ENCODE assay signal across 1 cellular context in the genomic region with DNA sequence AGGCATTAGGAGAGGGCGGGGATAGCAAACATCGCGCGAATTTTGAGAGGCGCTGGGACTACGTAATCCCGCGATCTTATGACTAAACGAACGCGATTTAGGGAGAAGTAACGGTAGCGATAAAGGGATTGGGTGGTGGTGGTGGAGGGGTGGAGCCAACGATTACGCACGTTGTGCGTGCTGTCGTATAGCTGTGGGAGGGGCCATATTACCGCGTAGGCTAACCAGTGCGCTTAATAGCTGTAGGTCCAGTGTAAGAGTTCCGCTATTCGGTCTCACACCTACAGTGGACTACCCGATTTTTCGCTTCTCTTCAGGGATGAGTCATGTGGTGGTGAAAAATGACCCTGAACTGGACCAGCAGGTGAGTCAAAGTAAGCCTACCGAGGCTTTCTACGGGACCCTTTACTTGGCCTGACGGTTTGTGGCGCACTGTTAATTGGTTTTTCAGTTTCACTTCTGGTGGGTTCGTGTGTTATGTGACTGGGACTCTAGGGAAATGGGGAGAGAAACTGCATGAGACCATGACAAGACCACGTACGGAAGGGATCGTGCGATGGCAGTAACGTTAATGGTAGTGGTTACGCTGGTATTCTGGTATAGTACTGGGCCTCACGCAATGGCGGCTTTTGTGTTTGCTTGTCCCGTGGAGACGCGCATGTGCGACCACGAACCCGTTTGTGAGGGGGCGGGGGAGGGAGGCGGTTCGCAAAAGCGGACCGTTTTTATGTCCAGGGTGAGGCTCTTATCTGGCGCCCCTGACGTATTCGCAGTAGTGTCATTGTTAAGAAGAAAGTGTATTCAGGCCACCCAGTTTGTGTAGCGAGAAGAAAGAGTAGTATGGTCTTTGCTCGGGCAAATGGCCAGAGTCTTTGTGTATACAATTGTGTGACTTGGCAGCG.
TF ChIP-seq lines count a peak whose summit lies in the region.

A gene (plus strand): TSS at position 251 of the 902 bp plus-strand sequence. CDS start 69 bp downstream, at position 320.

TF ChIP-seq in HepG2, 621 proteins besides CTCF, POLR2A, EP300 and RAD21:
- TF ChIP-seq, protein P1, sequence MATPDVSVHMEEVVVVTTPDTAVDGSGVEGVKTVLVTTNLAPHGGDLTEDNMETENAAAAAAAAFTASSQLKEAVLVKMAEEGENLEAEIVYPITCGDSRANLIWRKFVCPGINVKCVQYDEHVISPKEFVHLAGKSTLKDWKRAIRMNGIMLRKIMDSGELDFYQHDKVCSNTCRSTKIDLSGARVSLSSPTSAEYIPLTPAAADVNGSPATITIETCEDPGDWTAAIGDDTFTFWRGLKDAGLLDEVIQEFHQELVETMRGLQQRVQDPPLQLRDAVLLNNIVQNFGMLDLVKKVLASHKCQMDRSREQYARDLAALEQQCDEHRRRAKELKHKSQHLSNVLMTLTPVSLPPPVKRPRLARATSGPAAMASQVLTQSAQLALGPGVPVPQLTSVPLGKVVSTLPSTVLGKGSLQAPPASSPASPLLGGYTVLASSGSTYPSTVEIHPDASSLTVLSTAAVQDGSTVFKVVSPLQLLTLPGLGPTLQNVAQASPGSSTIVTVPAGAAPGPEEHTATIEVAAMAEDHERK (CRISPR knock-in tag; IDR thresholded peaks at IDR 0.05; ENCODE audit: low read depth), result peak; percentile 71; the same call in 1 of the 2 replicates
- peak; percentile 61 for TF ChIP-seq TAF1 (CRISPR knock-in tag; IDR thresholded peaks at IDR 0.05)
- no peak for TF ChIP-seq ZNF709 (CRISPR knock-in tag; IDR thresholded peaks at IDR 0.05)
- TF ChIP-seq, protein P2, sequence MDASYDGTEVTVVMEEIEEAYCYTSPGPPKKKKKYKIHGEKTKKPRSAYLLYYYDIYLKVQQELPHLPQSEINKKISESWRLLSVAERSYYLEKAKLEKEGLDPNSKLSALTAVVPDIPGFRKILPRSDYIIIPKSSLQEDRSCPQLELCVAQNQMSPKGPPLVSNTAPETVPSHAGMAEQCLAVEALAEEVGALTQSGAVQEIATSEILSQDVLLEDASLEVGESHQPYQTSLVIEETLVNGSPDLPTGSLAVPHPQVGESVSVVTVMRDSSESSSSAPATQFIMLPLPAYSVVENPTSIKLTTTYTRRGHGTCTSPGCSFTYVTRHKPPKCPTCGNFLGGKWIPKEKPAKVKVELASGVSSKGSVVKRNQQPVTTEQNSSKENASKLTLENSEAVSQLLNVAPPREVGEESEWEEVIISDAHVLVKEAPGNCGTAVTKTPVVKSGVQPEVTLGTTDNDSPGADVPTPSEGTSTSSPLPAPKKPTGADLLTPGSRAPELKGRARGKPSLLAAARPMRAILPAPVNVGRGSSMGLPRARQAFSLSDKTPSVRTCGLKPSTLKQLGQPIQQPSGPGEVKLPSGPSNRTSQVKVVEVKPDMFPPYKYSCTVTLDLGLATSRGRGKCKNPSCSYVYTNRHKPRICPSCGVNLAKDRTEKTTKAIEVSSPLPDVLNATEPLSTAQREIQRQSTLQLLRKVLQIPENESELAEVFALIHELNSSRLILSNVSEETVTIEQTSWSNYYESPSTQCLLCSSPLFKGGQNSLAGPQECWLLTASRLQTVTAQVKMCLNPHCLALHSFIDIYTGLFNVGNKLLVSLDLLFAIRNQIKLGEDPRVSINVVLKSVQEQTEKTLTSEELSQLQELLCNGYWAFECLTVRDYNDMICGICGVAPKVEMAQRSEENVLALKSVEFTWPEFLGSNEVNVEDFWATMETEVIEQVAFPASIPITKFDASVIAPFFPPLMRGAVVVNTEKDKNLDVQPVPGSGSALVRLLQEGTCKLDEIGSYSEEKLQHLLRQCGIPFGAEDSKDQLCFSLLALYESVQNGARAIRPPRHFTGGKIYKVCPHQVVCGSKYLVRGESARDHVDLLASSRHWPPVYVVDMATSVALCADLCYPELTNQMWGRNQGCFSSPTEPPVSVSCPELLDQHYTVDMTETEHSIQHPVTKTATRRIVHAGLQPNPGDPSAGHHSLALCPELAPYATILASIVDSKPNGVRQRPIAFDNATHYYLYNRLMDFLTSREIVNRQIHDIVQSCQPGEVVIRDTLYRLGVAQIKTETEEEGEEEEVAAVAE (CRISPR knock-in tag; IDR thresholded peaks at IDR 0.05; ENCODE audit: borderline replicate concordance), result 0 out of 2 replicates have a peak, but pooled peaks have one; percentile 20
- TF ChIP-seq ZMYM2 (CRISPR knock-in tag; IDR thresholded peaks at IDR 0.05), result no peak
- TF ChIP-seq NFYC (CRISPR knock-in tag; IDR thresholded peaks at IDR 0.05), result peak; percentile 46; the same call in 1 of the 2 replicates
- TF ChIP-seq, protein P3, sequence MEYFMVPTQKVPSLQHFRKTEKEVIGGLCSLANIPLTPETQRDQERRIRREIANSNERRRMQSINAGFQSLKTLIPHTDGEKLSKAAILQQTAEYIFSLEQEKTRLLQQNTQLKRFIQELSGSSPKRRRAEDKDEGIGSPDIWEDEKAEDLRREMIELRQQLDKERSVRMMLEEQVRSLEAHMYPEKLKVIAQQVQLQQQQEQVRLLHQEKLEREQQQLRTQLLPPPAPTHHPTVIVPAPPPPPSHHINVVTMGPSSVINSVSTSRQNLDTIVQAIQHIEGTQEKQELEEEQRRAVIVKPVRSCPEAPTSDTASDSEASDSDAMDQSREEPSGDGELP (IDR thresholded peaks at IDR 0.05; ENCODE audit: borderline replicate concordance, low read depth), result no peak
- peak; percentile 36 for TF ChIP-seq HNRNPLL (IDR thresholded peaks at IDR 0.05; ENCODE audit: low read depth, low read length, poor library complexity, severe bottlenecking)
- 0 out of 2 replicates have a peak, but pooled peaks have one; percentile 22 for TF ChIP-seq MIER3 (CRISPR knock-in tag; IDR thresholded peaks at IDR 0.05; ENCODE audit: borderline replicate concordance)
- no peak for TF ChIP-seq ZC3H4 (CRISPR knock-in tag; IDR thresholded peaks at IDR 0.05; ENCODE audit: borderline replicate concordance)
- TF ChIP-seq KDM2A (CRISPR knock-in tag; IDR thresholded peaks at IDR 0.05; ENCODE audit: borderline replicate concordance, low read depth), result peak; percentile 13; the same call in 1 of the 2 replicates
- TF ChIP-seq ZNF766 (CRISPR knock-in tag; IDR thresholded peaks at IDR 0.05; ENCODE audit: borderline replicate concordance), result no peak
- TF ChIP-seq KLF11 (CRISPR knock-in tag; IDR thresholded peaks at IDR 0.05), result no peak
- TF ChIP-seq ZNF331 (CRISPR knock-in tag; IDR thresholded peaks at IDR 0.05), result 0 out of 2 replicates have a peak, but pooled peaks have one; percentile 5
- TF ChIP-seq, protein P4, sequence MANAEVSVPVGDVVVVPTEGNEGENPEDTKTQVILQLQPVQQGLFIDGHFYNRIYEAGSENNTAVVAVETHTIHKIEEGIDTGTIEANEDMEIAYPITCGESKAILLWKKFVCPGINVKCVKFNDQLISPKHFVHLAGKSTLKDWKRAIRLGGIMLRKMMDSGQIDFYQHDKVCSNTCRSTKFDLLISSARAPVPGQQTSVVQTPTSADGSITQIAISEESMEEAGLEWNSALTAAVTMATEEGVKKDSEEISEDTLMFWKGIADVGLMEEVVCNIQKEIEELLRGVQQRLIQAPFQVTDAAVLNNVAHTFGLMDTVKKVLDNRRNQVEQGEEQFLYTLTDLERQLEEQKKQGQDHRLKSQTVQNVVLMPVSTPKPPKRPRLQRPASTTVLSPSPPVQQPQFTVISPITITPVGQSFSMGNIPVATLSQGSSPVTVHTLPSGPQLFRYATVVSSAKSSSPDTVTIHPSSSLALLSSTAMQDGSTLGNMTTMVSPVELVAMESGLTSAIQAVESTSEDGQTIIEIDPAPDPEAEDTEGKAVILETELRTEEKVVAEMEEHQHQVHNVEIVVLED (CRISPR knock-in tag; IDR thresholded peaks at IDR 0.05; ENCODE audit: borderline replicate concordance), result peak; percentile 92
- TF ChIP-seq KMT2B (CRISPR knock-in tag; IDR thresholded peaks at IDR 0.05), result 0 out of 2 replicates have a peak, but pooled peaks have one; percentile 16
- no peak for TF ChIP-seq SP1 (IDR thresholded peaks at IDR 0.05)
- TF ChIP-seq SP1 (CRISPR knock-in tag; IDR thresholded peaks at IDR 0.05), result peak; percentile 54
- no peak for TF ChIP-seq ZNF24 (IDR thresholded peaks at IDR 0.05)
- TF ChIP-seq, protein P5, sequence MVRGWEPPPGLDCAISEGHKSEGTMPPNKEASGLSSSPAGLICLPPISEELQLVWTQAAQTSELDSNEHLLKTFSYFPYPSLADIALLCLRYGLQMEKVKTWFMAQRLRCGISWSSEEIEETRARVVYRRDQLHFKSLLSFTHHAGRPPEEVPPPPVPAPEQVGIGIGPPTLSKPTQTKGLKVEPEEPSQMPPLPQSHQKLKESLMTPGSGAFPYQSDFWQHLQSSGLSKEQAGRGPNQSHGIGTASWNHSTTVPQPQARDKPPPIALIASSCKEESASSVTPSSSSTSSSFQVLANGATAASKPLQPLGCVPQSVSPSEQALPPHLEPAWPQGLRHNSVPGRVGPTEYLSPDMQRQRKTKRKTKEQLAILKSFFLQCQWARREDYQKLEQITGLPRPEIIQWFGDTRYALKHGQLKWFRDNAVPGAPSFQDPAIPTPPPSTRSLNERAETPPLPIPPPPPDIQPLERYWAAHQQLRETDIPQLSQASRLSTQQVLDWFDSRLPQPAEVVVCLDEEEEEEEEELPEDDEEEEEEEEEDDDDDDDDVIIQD (CRISPR knock-in tag; IDR thresholded peaks at IDR 0.05; ENCODE audit: low read depth), result peak; percentile 95; the same call in 1 of the 2 replicates
- TF ChIP-seq RBFOX2 (IDR thresholded peaks at IDR 0.05; ENCODE audit: low read depth, low read length), result peak; percentile 43; the same call in 1 of the 2 replicates
- TF ChIP-seq GABPB1 (CRISPR knock-in tag; IDR thresholded peaks at IDR 0.05), result no peak
- peak; percentile 70 for TF ChIP-seq DMAP1 (CRISPR knock-in tag; IDR thresholded peaks at IDR 0.05)
- TF ChIP-seq FOSL2 (CRISPR knock-in tag; IDR thresholded peaks at IDR 0.05), result peak; percentile 76
- TF ChIP-seq, protein P6, sequence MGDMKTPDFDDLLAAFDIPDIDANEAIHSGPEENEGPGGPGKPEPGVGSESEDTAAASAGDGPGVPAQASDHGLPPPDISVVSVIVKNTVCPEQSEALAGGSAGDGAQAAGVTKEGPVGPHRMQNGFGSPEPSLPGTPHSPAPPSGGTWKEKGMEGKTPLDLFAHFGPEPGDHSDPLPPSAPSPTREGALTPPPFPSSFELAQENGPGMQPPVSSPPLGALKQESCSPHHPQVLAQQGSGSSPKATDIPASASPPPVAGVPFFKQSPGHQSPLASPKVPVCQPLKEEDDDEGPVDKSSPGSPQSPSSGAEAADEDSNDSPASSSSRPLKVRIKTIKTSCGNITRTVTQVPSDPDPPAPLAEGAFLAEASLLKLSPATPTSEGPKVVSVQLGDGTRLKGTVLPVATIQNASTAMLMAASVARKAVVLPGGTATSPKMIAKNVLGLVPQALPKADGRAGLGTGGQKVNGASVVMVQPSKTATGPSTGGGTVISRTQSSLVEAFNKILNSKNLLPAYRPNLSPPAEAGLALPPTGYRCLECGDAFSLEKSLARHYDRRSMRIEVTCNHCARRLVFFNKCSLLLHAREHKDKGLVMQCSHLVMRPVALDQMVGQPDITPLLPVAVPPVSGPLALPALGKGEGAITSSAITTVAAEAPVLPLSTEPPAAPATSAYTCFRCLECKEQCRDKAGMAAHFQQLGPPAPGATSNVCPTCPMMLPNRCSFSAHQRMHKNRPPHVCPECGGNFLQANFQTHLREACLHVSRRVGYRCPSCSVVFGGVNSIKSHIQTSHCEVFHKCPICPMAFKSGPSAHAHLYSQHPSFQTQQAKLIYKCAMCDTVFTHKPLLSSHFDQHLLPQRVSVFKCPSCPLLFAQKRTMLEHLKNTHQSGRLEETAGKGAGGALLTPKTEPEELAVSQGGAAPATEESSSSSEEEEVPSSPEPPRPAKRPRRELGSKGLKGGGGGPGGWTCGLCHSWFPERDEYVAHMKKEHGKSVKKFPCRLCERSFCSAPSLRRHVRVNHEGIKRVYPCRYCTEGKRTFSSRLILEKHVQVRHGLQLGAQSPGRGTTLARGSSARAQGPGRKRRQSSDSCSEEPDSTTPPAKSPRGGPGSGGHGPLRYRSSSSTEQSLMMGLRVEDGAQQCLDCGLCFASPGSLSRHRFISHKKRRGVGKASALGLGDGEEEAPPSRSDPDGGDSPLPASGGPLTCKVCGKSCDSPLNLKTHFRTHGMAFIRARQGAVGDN (CRISPR knock-in tag; IDR thresholded peaks at IDR 0.05), result peak; percentile 58; the same call in 1 of the 2 replicates
- no peak for TF ChIP-seq JUN (CRISPR knock-in tag; IDR thresholded peaks at IDR 0.05)
- TF ChIP-seq, protein P7, sequence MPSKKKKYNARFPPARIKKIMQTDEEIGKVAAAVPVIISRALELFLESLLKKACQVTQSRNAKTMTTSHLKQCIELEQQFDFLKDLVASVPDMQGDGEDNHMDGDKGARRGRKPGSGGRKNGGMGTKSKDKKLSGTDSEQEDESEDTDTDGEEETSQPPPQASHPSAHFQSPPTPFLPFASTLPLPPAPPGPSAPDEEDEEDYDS (CRISPR knock-in tag; IDR thresholded peaks at IDR 0.05), result peak; percentile 89
- TF ChIP-seq SOX6 (IDR thresholded peaks at IDR 0.05), result no peak
- TF ChIP-seq SOX6 (CRISPR knock-in tag; IDR thresholded peaks at IDR 0.05), result no peak
- peak; percentile 28; the same call in 1 of the 2 replicates for TF ChIP-seq SAP130 (CRISPR knock-in tag; IDR thresholded peaks at IDR 0.05; ENCODE audit: low read depth)
- no peak for TF ChIP-seq ZNF224 (CRISPR knock-in tag; IDR thresholded peaks at IDR 0.05)
- TF ChIP-seq, protein P8, sequence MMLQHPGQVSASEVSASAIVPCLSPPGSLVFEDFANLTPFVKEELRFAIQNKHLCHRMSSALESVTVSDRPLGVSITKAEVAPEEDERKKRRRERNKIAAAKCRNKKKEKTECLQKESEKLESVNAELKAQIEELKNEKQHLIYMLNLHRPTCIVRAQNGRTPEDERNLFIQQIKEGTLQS (CRISPR knock-in tag; IDR thresholded peaks at IDR 0.05), result 0 out of 2 replicates have a peak, but pooled peaks have one; percentile 24
- peak; percentile 37; the same call in 1 of the 2 replicates for TF ChIP-seq THAP11 (CRISPR knock-in tag; IDR thresholded peaks at IDR 0.05)
- 0 out of 2 replicates have a peak, but pooled peaks have one; percentile 27 for TF ChIP-seq ARID2 (CRISPR knock-in tag; IDR thresholded peaks at IDR 0.05; ENCODE audit: borderline replicate concordance)
- no peak for TF ChIP-seq ZNF235 (CRISPR knock-in tag; IDR thresholded peaks at IDR 0.05; ENCODE audit: borderline replicate concordance)
- TF ChIP-seq, protein P9, sequence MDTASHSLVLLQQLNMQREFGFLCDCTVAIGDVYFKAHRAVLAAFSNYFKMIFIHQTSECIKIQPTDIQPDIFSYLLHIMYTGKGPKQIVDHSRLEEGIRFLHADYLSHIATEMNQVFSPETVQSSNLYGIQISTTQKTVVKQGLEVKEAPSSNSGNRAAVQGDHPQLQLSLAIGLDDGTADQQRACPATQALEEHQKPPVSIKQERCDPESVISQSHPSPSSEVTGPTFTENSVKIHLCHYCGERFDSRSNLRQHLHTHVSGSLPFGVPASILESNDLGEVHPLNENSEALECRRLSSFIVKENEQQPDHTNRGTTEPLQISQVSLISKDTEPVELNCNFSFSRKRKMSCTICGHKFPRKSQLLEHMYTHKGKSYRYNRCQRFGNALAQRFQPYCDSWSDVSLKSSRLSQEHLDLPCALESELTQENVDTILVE (CRISPR knock-in tag; IDR thresholded peaks at IDR 0.05), result 0 out of 2 replicates have a peak, but pooled peaks have one; percentile 17
- peak; percentile 29; the same call in 1 of the 2 replicates for TF ChIP-seq NFYB (CRISPR knock-in tag; IDR thresholded peaks at IDR 0.05)
- no peak for TF ChIP-seq RXRB (CRISPR knock-in tag; IDR thresholded peaks at IDR 0.05; ENCODE audit: borderline replicate concordance)
- TF ChIP-seq TBX3 (IDR thresholded peaks at IDR 0.05; ENCODE audit: borderline replicate concordance), result no peak
- TF ChIP-seq TBL1XR1 (IDR thresholded peaks at IDR 0.05; ENCODE audit: borderline replicate concordance, low read length, partially characterized antibody), result peak; percentile 47
- TF ChIP-seq POLR2G (IDR thresholded peaks at IDR 0.05; ENCODE audit: low read depth, low read length), result peak; percentile 85
- peak; percentile 69; the same call in 1 of the 2 replicates for TF ChIP-seq PHF8 (CRISPR knock-in tag; IDR thresholded peaks at IDR 0.05)
